ENCODE assay signal across 20 cellular contexts in the genomic region with DNA sequence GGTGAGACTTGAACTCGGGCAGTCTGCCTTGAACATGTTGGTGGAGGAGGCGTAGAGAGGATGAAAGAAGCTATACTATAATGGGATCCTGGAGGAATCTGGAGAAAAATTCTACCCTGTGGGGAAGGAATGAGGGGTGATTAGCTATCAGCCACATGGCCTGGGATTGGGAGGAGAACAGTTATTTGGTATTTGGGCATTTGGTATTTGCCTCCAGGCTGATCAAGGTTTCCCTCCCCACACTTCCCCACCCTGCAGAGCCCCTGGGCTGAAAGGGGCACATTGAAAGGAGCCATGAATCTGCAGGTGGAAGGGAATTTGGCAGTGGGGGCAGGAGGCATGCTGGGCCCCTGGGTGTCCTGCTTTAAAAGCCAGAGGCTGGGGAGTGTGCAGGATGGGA.
DNase-seq lines count a peak whose midpoint lies in the region; ATAC-seq and TF ChIP-seq lines count a peak whose summit lies in the region.
"Had no signal": no experiment of that assay in that cellular context is flagged by ENCODE, and none has a peak within 500 bp of the region (broad histone marks: within the 10 kb centered on the region; RNA-seq: fewer than 3 reads in every experiment).

No MANE protein-coding gene starts in this region.

- H3K27me3 ChIP-seq in H7 (ENCODE audit: control insufficient read depth, insufficient read depth, low read length) (no peaks in the 10 kb centered on the region), mesendoderm (ENCODE audit: insufficient read depth, low read length, poor library complexity) (no peaks in the 10 kb centered on the region), stomach (no peaks in the 10 kb centered on the region)
- H3K27me3 ChIP-seq: BE2C had no signal

- H3K79me2 ChIP-seq in mesendoderm (ENCODE audit: control insufficient read depth, insufficient read depth, low read length) = no peaks in the 10 kb centered on the region

- no peak overlapping the region for H2AK5ac ChIP-seq in mesendoderm (ENCODE audit: low read length)

- no peak overlapping the region for H4K5ac ChIP-seq in mesendoderm (ENCODE audit: low read length)

- intact Hi-C loops in stomach (cut with DNase I; ENCODE audit: low total_unique reads) = no loop called here

- no peak overlapping the region for H2BK120ac ChIP-seq in mesendoderm (ENCODE audit: low read depth, low read length)

- H3K4ac ChIP-seq in mesendoderm (ENCODE audit: low read depth, low read length) = no peak overlapping the region

- no peak overlapping the region for H3K4me3 Mint-ChIP-seq in endothelial cell (ENCODE audit: unreplicated experiment)
- H3K4me3 Mint-ChIP-seq: CD4-positive, CD25-positive, alpha-beta regulatory T cell; CD8-positive, alpha-beta memory T cell; H9 had no signal

- H3K4me3 ChIP-seq in H7 (ENCODE audit: insufficient read depth, low read depth, low read length) (no peak overlapping the region), mesendoderm (ENCODE audit: low read length) (no peak overlapping the region), stomach (no peak overlapping the region)
- H3K4me3 ChIP-seq: GM23248 had no signal

- DNase-seq in H7 (peak; percentile 12), ecto neural progenitor cell (ENCODE audit: low spot score) (peak; percentile 45), mesendoderm (peak; percentile 72), stomach (no peak), NAMALWA (ENCODE audit: low spot score) (no peak), endothelial cell (ENCODE audit: low spot score) (no peak)
- DNase-seq: ACHN; BE2C; C1 segment of cervical spinal cord; CD4-positive, CD25-positive, alpha-beta regulatory T cell; CD8-positive, alpha-beta memory T cell; COR-L47; DMS 273 treated with DMSO at 0.1 percent for 48 hours; DMS53; DND-41; EL; GM23248; H9; KG1 had no signal

- H3K27ac ChIP-seq in mesendoderm (ENCODE audit: low read depth, low read length) (no peak overlapping the region), stomach (no peak overlapping the region)
- H3K27ac ChIP-seq: GM23248 had no signal

- no peaks in the 10 kb centered on the region for H3K9me3 Mint-ChIP-seq in endothelial cell (ENCODE audit: unreplicated experiment)

- H3K9me3 ChIP-seq in stomach = no peaks in the 10 kb centered on the region
- H3K9me3 ChIP-seq: BE2C had no signal

- no peak overlapping the region for H4K8ac ChIP-seq in mesendoderm (ENCODE audit: low read depth, low read length)

- ATAC-seq in GM21717 (IDR thresholded peaks at IDR 0.05; ENCODE audit: unreplicated experiment) = no peak

- no peak for TF ChIP-seq POLR2A in stomach (IDR thresholded peaks at IDR 0.05)

- no peaks in the 10 kb centered on the region for H3K79me1 ChIP-seq in mesendoderm (ENCODE audit: low read length)

- H3K23ac ChIP-seq in mesendoderm (ENCODE audit: low read length) = no peak overlapping the region

- no peak for TF ChIP-seq EP300 in stomach (IDR thresholded peaks at IDR 0.05)

- no peak overlapping the region for H3K56ac ChIP-seq in mesendoderm (ENCODE audit: low read length)

- no peak overlapping the region for H3K18ac ChIP-seq in mesendoderm (ENCODE audit: low read length)

- H3K27ac Mint-ChIP-seq in endothelial cell (ENCODE audit: unreplicated experiment) = no peak overlapping the region
- H3K27ac Mint-ChIP-seq: CD8-positive, alpha-beta memory T cell; H9 had no signal

- H3K9ac ChIP-seq in mesendoderm (ENCODE audit: low read length) = no peak overlapping the region
- H3K9ac ChIP-seq: GM23248 had no signal

- H3K4me1 ChIP-seq in mesendoderm (ENCODE audit: control insufficient read depth, low read depth, low read length) = no peaks in the 10 kb centered on the region
- H3K4me1 ChIP-seq in stomach = no peaks in the 10 kb centered on the region
- H3K4me1 ChIP-seq: BE2C had no signal

- no peaks in the 10 kb centered on the region for H3K36me3 ChIP-seq in H7 (replicated peaks; ENCODE audit: control insufficient read depth, insufficient read depth, low read length)
- H3K36me3 ChIP-seq in mesendoderm (ENCODE audit: control insufficient read depth, insufficient read depth, low read length) = no peaks in the 10 kb centered on the region
- H3K36me3 ChIP-seq in stomach = no peaks in the 10 kb centered on the region
- H3K36me3 ChIP-seq: BE2C had no signal

- no peaks in the 10 kb centered on the region for H3K36me3 Mint-ChIP-seq in endothelial cell (ENCODE audit: low read depth, unreplicated experiment)
- H3K36me3 Mint-ChIP-seq: CD4-positive, CD25-positive, alpha-beta regulatory T cell; CD8-positive, alpha-beta memory T cell had no signal

- no CpG with 5 or more reads among the region's 2 CpGs for WGBS in mesendoderm (ENCODE audit: extremely low coverage, insufficient coverage, low lambda C conversion rate)
- 89 to 97% (median 95%) methylated on average over 2 of the region's 2 CpGs for WGBS in stomach, 5 donors

- H3K4me2 ChIP-seq in mesendoderm (ENCODE audit: low read length) = no peak overlapping the region

- peaks cover 3% of the 10 kb centered on the region for H3K27me3 Mint-ChIP-seq in endothelial cell (ENCODE audit: unreplicated experiment)
- H3K27me3 Mint-ChIP-seq: CD4-positive, CD25-positive, alpha-beta regulatory T cell; CD8-positive, alpha-beta memory T cell had no signal

- H2BK15ac ChIP-seq in mesendoderm (replicated peaks; ENCODE audit: low read depth) = no peak overlapping the region

- no peak overlapping the region for H2BK5ac ChIP-seq in mesendoderm (ENCODE audit: low read length)

- peaks cover 10% of the 10 kb centered on the region for H3K4me1 Mint-ChIP-seq in endothelial cell (ENCODE audit: unreplicated experiment)
- H3K4me1 Mint-ChIP-seq: CD4-positive, CD25-positive, alpha-beta regulatory T cell; CD8-positive, alpha-beta memory T cell had no signal

- TF ChIP-seq CTCF in stomach (IDR thresholded peaks at IDR 0.05) (no peak), endothelial cell (IDR thresholded peaks at IDR 0.05; ENCODE audit: unreplicated experiment) (no peak)

Comparison
In these comparisons a context has a peak if more than half of its experiments do, and no peak if none do; other contexts are left out.
1. DNase-seq: peak in H7 (single experiment), ecto neural progenitor cell (single experiment) and mesendoderm (single experiment); none in stomach (single experiment), NAMALWA (single experiment) and endothelial cell (single experiment).